In genomic region chr10:31603245-31604087, GRCh38 we compare ENCODE assay signal across 8 cellular contexts.
DNase-seq lines count a peak whose midpoint lies in the region; TF ChIP-seq lines count a peak whose summit lies in the region.

No MANE protein-coding gene starts in this region.

- no peaks in the 10 kb centered on the region for H3K9me2 ChIP-seq in DOHH2 (replicated peaks; ENCODE audit: control insufficient read depth, low read length)

- H3K9me3 Mint-ChIP-seq in activated naive CD4-positive, alpha-beta T cell treated with anti-CD3 and anti-CD28 coated beads, Interleukin-2, amount 50 U/mL, for 24 hours: no peaks in the 10 kb centered on the region

- peak overlapping the region; percentile 86 for H3K4me3 Mint-ChIP-seq in activated naive CD4-positive, alpha-beta T cell treated with anti-CD3 and anti-CD28 coated beads, Interleukin-2, amount 50 U/mL, for 24 hours

- H3K36me3 ChIP-seq in DOHH2 (ENCODE audit: control insufficient read depth, low read length): no peaks in the 10 kb centered on the region

- in situ Hi-C loops in SK-MEL-5 (cut with HindIII; ENCODE audit: low pct_unique_long_range_greater_than_20kb, low sequenced_read_pairs): no loop called here

- H3K9me3 ChIP-seq in DOHH2 (ENCODE audit: control insufficient read depth, insufficient read depth, low read length): no peaks in the 10 kb centered on the region; the same call in 1 of the 2 replicates

- H3K4me1 Mint-ChIP-seq in activated naive CD4-positive, alpha-beta T cell treated with anti-CD3 and anti-CD28 coated beads, Interleukin-2, amount 50 U/mL, for 24 hours: peaks cover 35% of the 10 kb centered on the region

- H3K4me1 ChIP-seq in DOHH2 (ENCODE audit: control insufficient read depth, low read length): 0 out of 2 replicates have a peak, but pooled peaks cover 3% of the 10 kb centered on the region

- TF ChIP-seq CTCF in DOHH2 (IDR thresholded peaks at IDR 0.05; ENCODE audit: low read depth, low read length, poor library complexity, severe bottlenecking): no peak

- H3K79me2 ChIP-seq in DOHH2 (ENCODE audit: control insufficient read depth, low read length): no peaks in the 10 kb centered on the region

- DNase-seq in H4 (ENCODE audit: low spot score) (peak; percentile 87), LoVo (ENCODE audit: low spot score) (peak; percentile 98), SK-MEL-5 (ENCODE audit: low read depth, low spot score) (peak; percentile 85), globus pallidus (ENCODE audit: low spot score) (peak; percentile 75), non-pigmented ciliary epithelial cell (ENCODE audit: low read depth) (peak; percentile 54), substantia nigra (lab: John Stamatoyannopoulos, UW) (peak in 47 of 49 donors; percentile 16 to 91 (median 60))

- H3K27ac ChIP-seq in DOHH2 (ENCODE audit: low read depth, low read length): no peak overlapping the region
- H3K27ac ChIP-seq in substantia nigra (ENCODE audit: low read depth, low read length, poor library complexity, severe bottlenecking): peak overlapping the region; percentile 64

- H3K27me3 ChIP-seq in DOHH2 (ENCODE audit: control insufficient read depth, low read length): no peaks in the 10 kb centered on the region

- peak overlapping the region; percentile 53 for H3K4me3 ChIP-seq in DOHH2 (ENCODE audit: low read length)

- H3K36me3 Mint-ChIP-seq in activated naive CD4-positive, alpha-beta T cell treated with anti-CD3 and anti-CD28 coated beads, Interleukin-2, amount 50 U/mL, for 24 hours: no peaks in the 10 kb centered on the region

- no peaks in the 10 kb centered on the region for H3K27me3 Mint-ChIP-seq in activated naive CD4-positive, alpha-beta T cell treated with anti-CD3 and anti-CD28 coated beads, Interleukin-2, amount 50 U/mL, for 24 hours

- peak overlapping the region; percentile 46 for H3K4me2 ChIP-seq in DOHH2 (ENCODE audit: low read length)

- no peak overlapping the region for H3K27ac Mint-ChIP-seq in activated naive CD4-positive, alpha-beta T cell treated with anti-CD3 and anti-CD28 coated beads, Interleukin-2, amount 50 U/mL, for 24 hours

- H3F3A ChIP-seq in DOHH2 (ENCODE audit: control insufficient read depth, insufficient read depth): no peaks in the 10 kb centered on the region

- no peaks in the 10 kb centered on the region for H4K20me1 ChIP-seq in DOHH2 (ENCODE audit: control insufficient read depth, insufficient read depth, low read depth, low read length)
